Comparison of ENCODE assay signal across 24 cellular contexts in the genomic region with DNA sequence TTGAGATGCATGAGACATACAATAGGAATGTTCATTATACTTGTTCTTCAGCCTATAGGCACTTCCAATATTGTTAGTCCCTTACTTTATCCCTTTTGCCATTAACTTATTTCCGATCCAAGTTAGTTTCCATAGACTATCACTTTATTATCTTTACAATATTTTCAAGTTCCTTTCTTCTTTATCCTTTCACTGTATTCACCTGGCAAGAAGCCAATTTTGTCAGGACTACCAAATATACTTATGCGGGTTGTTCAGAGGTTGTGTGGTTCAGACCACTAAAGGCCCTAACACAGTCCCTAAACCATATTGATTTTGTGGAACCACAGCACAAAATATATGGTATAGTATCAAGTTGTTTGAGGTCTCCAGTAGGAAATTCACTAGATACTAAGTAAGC.
"Had no signal": no experiment of that assay in that cellular context is flagged by ENCODE, and none has a peak within 500 bp of the region (broad histone marks: within the 10 kb centered on the region; RNA-seq: fewer than 3 reads in every experiment).

No MANE protein-coding gene starts in this region.

- H3K27ac ChIP-seq: coronary artery, dorsolateral prefrontal cortex, esophagus muscularis mucosa, gastrocnemius medialis, heart right ventricle, left lung, lower lobe of right lung had no signal

- FAIRE-seq: endothelial cell of umbilical vein, islet of Langerhans, keratinocyte had no signal

- H3K4me1 ChIP-seq: esophagus muscularis mucosa, gastrocnemius medialis, heart right ventricle, left lung, lower lobe of right lung had no signal

- H3K9me3 ChIP-seq: gastrocnemius medialis, lower lobe of right lung, mucosa of descending colon had no signal

- H3K36me3 ChIP-seq: esophagus muscularis mucosa, gastrocnemius medialis, heart right ventricle, left lung, lower lobe of right lung had no signal

- ATAC-seq: gastrocnemius medialis; heart right ventricle; left cardiac atrium; left lung; left ventricle myocardium superior; lower lobe of right lung; mucosa of descending colon; naive thymus-derived CD8-positive, alpha-beta T cell had no signal

- DNase-seq: dermis blood vessel endothelial cell; dorsolateral prefrontal cortex; effector CD4-positive, alpha-beta T cell; effector memory CD4-positive, alpha-beta T cell; foreskin fibroblast; foreskin melanocyte; gastrocnemius medialis; glutamatergic neuron; head of caudate nucleus; heart right ventricle; hippocampal formation; left cardiac atrium; left lung; left ventricle myocardium superior; lower lobe of right lung; mesenchymal stem cell; mucosa of descending colon; naive B cell; naive thymus-derived CD8-positive, alpha-beta T cell had no signal

- H3K27me3 ChIP-seq: gastrocnemius medialis, left lung had no signal

- H3K4me3 ChIP-seq: coronary artery, dorsolateral prefrontal cortex, esophagus muscularis mucosa, gastrocnemius medialis, heart right ventricle, left lung, lower lobe of right lung, mucosa of descending colon had no signal
